ENCODE assay signal across 1 cellular context in the genomic region with DNA sequence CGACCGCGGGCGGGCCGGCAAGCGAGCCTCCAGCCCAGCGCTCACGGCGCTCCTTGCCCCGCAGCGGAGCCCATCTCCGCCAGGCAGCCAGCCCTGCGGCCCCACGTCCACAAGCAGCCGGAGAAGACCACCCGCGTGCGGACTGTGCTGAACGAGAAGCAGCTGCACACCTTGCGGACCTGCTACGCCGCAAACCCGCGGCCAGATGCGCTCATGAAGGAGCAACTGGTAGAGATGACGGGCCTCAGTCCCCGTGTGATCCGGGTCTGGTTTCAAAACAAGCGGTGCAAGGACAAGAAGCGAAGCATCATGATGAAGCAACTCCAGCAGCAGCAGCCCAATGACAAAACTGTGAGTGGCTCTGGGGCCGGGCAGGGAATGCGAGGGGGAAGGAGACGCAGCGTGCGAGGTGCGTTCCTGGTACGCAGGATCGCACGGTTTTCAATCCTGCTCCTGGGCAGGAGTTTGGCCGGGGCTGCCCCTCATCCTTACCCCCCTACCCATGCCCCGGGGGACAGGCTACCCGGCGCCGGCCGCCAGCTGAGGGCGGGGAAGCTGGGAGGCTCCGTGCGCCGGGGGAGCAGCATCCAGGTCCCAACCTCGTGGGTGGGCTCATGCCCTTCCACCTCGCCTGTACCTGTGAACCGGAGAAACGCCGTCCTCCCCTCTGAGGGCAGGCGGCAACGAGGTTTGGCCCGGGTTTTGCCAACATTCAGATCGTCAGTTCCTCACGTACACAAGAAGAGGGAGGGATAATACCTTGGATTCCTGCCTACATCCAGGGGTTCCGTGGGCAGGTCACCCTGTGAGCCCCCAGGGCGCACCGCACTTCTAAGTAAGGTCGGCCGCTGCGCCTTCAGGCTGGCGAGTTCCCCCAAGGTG.
A peak's percentile ranks its signal among the peaks of the same experiment; 100 is the strongest.
TF ChIP-seq lines count a peak whose summit lies in the region.

No MANE protein-coding gene starts in this region.

TF ChIP-seq in HepG2, 621 proteins besides CTCF, POLR2A, EP300 and RAD21:
- TF ChIP-seq NFE2L1 (CRISPR knock-in tag; IDR thresholded peaks at IDR 0.05; ENCODE audit: borderline replicate concordance), result no peak
- TF ChIP-seq, protein P1, sequence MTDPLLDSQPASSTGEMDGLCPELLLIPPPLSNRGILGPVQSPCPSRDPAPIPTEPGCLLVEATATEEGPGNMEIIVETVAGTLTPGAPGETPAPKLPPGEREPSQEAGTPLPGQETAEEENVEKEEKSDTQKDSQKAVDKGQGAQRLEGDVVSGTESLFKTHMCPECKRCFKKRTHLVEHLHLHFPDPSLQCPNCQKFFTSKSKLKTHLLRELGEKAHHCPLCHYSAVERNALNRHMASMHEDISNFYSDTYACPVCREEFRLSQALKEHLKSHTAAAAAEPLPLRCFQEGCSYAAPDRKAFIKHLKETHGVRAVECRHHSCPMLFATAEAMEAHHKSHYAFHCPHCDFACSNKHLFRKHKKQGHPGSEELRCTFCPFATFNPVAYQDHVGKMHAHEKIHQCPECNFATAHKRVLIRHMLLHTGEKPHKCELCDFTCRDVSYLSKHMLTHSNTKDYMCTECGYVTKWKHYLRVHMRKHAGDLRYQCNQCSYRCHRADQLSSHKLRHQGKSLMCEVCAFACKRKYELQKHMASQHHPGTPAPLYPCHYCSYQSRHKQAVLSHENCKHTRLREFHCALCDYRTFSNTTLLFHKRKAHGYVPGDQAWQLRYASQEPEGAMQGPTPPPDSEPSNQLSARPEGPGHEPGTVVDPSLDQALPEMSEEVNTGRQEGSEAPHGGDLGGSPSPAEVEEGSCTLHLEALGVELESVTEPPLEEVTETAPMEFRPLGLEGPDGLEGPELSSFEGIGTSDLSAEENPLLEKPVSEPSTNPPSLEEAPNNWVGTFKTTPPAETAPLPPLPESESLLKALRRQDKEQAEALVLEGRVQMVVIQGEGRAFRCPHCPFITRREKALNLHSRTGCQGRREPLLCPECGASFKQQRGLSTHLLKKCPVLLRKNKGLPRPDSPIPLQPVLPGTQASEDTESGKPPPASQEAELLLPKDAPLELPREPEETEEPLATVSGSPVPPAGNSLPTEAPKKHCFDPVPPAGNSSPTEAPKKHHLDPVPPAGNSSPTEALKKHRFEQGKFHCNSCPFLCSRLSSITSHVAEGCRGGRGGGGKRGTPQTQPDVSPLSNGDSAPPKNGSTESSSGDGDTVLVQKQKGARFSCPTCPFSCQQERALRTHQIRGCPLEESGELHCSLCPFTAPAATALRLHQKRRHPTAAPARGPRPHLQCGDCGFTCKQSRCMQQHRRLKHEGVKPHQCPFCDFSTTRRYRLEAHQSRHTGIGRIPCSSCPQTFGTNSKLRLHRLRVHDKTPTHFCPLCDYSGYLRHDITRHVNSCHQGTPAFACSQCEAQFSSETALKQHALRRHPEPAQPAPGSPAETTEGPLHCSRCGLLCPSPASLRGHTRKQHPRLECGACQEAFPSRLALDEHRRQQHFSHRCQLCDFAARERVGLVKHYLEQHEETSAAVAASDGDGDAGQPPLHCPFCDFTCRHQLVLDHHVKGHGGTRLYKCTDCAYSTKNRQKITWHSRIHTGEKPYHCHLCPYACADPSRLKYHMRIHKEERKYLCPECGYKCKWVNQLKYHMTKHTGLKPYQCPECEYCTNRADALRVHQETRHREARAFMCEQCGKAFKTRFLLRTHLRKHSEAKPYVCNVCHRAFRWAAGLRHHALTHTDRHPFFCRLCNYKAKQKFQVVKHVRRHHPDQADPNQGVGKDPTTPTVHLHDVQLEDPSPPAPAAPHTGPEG (CRISPR knock-in tag; IDR thresholded peaks at IDR 0.05), result peak; percentile 68; the same call in 1 of the 2 replicates
- TF ChIP-seq, protein P2, sequence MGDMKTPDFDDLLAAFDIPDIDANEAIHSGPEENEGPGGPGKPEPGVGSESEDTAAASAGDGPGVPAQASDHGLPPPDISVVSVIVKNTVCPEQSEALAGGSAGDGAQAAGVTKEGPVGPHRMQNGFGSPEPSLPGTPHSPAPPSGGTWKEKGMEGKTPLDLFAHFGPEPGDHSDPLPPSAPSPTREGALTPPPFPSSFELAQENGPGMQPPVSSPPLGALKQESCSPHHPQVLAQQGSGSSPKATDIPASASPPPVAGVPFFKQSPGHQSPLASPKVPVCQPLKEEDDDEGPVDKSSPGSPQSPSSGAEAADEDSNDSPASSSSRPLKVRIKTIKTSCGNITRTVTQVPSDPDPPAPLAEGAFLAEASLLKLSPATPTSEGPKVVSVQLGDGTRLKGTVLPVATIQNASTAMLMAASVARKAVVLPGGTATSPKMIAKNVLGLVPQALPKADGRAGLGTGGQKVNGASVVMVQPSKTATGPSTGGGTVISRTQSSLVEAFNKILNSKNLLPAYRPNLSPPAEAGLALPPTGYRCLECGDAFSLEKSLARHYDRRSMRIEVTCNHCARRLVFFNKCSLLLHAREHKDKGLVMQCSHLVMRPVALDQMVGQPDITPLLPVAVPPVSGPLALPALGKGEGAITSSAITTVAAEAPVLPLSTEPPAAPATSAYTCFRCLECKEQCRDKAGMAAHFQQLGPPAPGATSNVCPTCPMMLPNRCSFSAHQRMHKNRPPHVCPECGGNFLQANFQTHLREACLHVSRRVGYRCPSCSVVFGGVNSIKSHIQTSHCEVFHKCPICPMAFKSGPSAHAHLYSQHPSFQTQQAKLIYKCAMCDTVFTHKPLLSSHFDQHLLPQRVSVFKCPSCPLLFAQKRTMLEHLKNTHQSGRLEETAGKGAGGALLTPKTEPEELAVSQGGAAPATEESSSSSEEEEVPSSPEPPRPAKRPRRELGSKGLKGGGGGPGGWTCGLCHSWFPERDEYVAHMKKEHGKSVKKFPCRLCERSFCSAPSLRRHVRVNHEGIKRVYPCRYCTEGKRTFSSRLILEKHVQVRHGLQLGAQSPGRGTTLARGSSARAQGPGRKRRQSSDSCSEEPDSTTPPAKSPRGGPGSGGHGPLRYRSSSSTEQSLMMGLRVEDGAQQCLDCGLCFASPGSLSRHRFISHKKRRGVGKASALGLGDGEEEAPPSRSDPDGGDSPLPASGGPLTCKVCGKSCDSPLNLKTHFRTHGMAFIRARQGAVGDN (CRISPR knock-in tag; IDR thresholded peaks at IDR 0.05), result peak; percentile 19; the same call in 1 of the 2 replicates
- TF ChIP-seq, protein P3, sequence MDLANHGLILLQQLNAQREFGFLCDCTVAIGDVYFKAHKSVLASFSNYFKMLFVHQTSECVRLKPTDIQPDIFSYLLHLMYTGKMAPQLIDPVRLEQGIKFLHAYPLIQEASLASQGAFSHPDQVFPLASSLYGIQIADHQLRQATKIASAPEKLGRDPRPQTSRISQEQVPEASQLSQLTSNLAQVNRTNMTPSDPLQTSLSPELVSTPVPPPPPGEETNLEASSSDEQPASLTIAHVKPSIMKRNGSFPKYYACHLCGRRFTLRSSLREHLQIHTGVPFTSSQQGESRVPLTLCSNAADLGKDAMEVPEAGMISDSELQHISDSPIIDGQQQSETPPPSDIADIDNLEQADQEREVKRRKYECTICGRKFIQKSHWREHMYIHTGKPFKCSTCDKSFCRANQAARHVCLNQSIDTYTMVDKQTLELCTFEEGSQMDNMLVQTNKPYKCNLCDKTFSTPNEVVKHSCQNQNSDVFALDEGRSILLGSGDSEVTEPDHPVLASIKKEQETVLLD (CRISPR knock-in tag; IDR thresholded peaks at IDR 0.05; ENCODE audit: low read depth), result no peak
- TF ChIP-seq, protein P4, sequence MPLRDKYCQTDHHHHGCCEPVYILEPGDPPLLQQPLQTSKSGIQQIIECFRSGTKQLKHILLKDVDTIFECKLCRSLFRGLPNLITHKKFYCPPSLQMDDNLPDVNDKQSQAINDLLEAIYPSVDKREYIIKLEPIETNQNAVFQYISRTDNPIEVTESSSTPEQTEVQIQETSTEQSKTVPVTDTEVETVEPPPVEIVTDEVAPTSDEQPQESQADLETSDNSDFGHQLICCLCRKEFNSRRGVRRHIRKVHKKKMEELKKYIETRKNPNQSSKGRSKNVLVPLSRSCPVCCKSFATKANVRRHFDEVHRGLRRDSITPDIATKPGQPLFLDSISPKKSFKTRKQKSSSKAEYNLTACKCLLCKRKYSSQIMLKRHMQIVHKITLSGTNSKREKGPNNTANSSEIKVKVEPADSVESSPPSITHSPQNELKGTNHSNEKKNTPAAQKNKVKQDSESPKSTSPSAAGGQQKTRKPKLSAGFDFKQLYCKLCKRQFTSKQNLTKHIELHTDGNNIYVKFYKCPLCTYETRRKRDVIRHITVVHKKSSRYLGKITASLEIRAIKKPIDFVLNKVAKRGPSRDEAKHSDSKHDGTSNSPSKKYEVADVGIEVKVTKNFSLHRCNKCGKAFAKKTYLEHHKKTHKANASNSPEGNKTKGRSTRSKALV (CRISPR knock-in tag; IDR thresholded peaks at IDR 0.05), result 0 out of 2 replicates have a peak, but pooled peaks have one; percentile 45
- no peak for TF ChIP-seq SALL1 (CRISPR knock-in tag; IDR thresholded peaks at IDR 0.05)
- TF ChIP-seq, protein P5, sequence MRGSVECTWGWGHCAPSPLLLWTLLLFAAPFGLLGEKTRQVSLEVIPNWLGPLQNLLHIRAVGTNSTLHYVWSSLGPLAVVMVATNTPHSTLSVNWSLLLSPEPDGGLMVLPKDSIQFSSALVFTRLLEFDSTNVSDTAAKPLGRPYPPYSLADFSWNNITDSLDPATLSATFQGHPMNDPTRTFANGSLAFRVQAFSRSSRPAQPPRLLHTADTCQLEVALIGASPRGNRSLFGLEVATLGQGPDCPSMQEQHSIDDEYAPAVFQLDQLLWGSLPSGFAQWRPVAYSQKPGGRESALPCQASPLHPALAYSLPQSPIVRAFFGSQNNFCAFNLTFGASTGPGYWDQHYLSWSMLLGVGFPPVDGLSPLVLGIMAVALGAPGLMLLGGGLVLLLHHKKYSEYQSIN (CRISPR knock-in tag; IDR thresholded peaks at IDR 0.05; ENCODE audit: borderline replicate concordance), result no peak
- peak; percentile 28 for TF ChIP-seq HNRNPLL (IDR thresholded peaks at IDR 0.05; ENCODE audit: low read depth, low read length, poor library complexity, severe bottlenecking)
- TF ChIP-seq, protein P6, sequence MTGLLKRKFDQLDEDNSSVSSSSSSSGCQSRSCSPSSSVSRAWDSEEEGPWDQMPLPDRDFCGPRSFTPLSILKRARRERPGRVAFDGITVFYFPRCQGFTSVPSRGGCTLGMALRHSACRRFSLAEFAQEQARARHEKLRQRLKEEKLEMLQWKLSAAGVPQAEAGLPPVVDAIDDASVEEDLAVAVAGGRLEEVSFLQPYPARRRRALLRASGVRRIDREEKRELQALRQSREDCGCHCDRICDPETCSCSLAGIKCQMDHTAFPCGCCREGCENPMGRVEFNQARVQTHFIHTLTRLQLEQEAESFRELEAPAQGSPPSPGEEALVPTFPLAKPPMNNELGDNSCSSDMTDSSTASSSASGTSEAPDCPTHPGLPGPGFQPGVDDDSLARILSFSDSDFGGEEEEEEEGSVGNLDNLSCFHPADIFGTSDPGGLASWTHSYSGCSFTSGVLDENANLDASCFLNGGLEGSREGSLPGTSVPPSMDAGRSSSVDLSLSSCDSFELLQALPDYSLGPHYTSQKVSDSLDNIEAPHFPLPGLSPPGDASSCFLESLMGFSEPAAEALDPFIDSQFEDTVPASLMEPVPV (CRISPR knock-in tag; IDR thresholded peaks at IDR 0.05), result no peak
